23 cellular contexts compared by ENCODE assay signal in genomic region chr19:57941593-57941992, GRCh38. TPM values are rescaled to one million over a fixed set of nuclear protein-coding genes. Genes with fewer than 3 reads are reported as not detected.
DNase-seq lines count a peak whose midpoint lies in the region; ATAC-seq and TF ChIP-seq lines count a peak whose summit lies in the region.
"Had no signal": no experiment of that assay in that cellular context is flagged by ENCODE, and none has a peak within 500 bp of the region (broad histone marks: within the 10 kb centered on the region; RNA-seq: fewer than 3 reads in every experiment).

No MANE protein-coding gene starts in this region.

- peaks cover 6 to 84% (median 34%) of the 10 kb centered on the region in 7 donors for H3K9me3 Mint-ChIP-seq in CD4-positive, CD25-positive, alpha-beta regulatory T cell
- peaks cover 14% of the 10 kb centered on the region for H3K9me3 Mint-ChIP-seq in endothelial cell (ENCODE audit: unreplicated experiment)

- CTCF ChIA-PET in OCI-LY7 (lab: Charles Lee; ENCODE audit: unreplicated experiment), result no interaction called here

- H3K27ac Mint-ChIP-seq in CD4-positive, CD25-positive, alpha-beta regulatory T cell, result peak overlapping the region in 1 of 3 donors; percentile 38
- no peak overlapping the region for H3K27ac Mint-ChIP-seq in endothelial cell (ENCODE audit: unreplicated experiment)
- H3K27ac Mint-ChIP-seq: CD8-positive, alpha-beta memory T cell; HFFc6 had no signal

- peaks cover 1% of the 10 kb centered on the region for H3K4me1 ChIP-seq in CD4-positive, CD25-positive, alpha-beta regulatory T cell (ENCODE audit: control insufficient read depth, insufficient read depth, low read length, poor library complexity, severe bottlenecking)
- peaks cover 8% of the 10 kb centered on the region for H3K4me1 ChIP-seq in OCI-LY7 (ENCODE audit: insufficient read depth, low read length, poor library complexity, severe bottlenecking)
- peaks cover 7 to 11% (median 8%) of the 10 kb centered on the region in 5 donors for H3K4me1 ChIP-seq in subcutaneous abdominal adipose tissue (ENCODE audit: control insufficient read depth in 5 of 5, insufficient read depth in 5 of 5, low read length in 5 of 5)
- H3K4me1 ChIP-seq: HAP-1 had no signal

- peak overlapping the region; percentile 11 for H3K4me3 ChIP-seq in CD4-positive, CD25-positive, alpha-beta regulatory T cell (ENCODE audit: low read depth, low read length)
- H3K4me3 ChIP-seq in OCI-LY7 (ENCODE audit: low read depth, low read length, poor library complexity, severe bottlenecking), result no peak overlapping the region
- peak overlapping the region in 4 of 5 donors; percentile 32 to 44 (median 40) for H3K4me3 ChIP-seq in subcutaneous abdominal adipose tissue (ENCODE audit: low read depth in 1 of 5, low read length in 5 of 5)
- H3K4me3 ChIP-seq: GM23248, HAP-1 had no signal

- H3K9me2 ChIP-seq in OCI-LY7 (ENCODE audit: insufficient read depth, low read length), result no peaks in the 10 kb centered on the region

- intact Hi-C loops in OCI-LY7 (cut with micrococcal nuclease; ENCODE audit: unreplicated experiment), result no loop called here

- H3K27ac ChIP-seq in CD4-positive, CD25-positive, alpha-beta regulatory T cell (ENCODE audit: insufficient read depth, low read length, poor library complexity, severe bottlenecking), result no peak overlapping the region
- H3K27ac ChIP-seq in OCI-LY7 (ENCODE audit: low read depth, low read length, poor library complexity, severe bottlenecking) (no peak overlapping the region), subcutaneous abdominal adipose tissue (ENCODE audit: low read depth, low read length) (no peak overlapping the region)
- H3K27ac ChIP-seq: GM23248, HL-60 had no signal

- H3K79me2 ChIP-seq in OCI-LY7 (ENCODE audit: insufficient read depth, low read depth, low read length), result peaks cover 7% of the 10 kb centered on the region; the same call in 1 of the 2 replicates

- H3K27me3 ChIP-seq in CD4-positive, CD25-positive, alpha-beta regulatory T cell (ENCODE audit: control insufficient read depth, insufficient read depth, low read length), result no peaks in the 10 kb centered on the region
- peaks cover 0 to 2% (median 0%) of the 10 kb centered on the region in 5 donors for H3K27me3 ChIP-seq in subcutaneous abdominal adipose tissue (ENCODE audit: control insufficient read depth in 5 of 5, insufficient read depth in 4 of 5, low read length in 5 of 5)

- peaks cover 74% of the 10 kb centered on the region for H3K36me3 Mint-ChIP-seq in CD4-positive, CD25-positive, alpha-beta regulatory T cell
- H3K36me3 Mint-ChIP-seq in endothelial cell (ENCODE audit: low read depth, unreplicated experiment), result peaks cover 61% of the 10 kb centered on the region

- no peak for ATAC-seq in CD4-positive, CD25-positive, alpha-beta regulatory T cell (ENCODE audit: low read depth in 2 of 2)

- H2AFZ ChIP-seq in OCI-LY7 (ENCODE audit: low read length), result no peak overlapping the region
- H2AFZ ChIP-seq: GM23248 had no signal

- no peak overlapping the region for H3K4me2 ChIP-seq in OCI-LY7 (ENCODE audit: low read length)

- peaks cover 64 to 95% of the 10 kb centered on the region in 2 experiments for H3K9me3 ChIP-seq in CD4-positive, CD25-positive, alpha-beta regulatory T cell (ENCODE audit: control insufficient read depth in 2 of 2, low read length in 2 of 2)
- H3K9me3 ChIP-seq in OCI-LY7 (ENCODE audit: low read length) (peaks cover 12% of the 10 kb centered on the region; the same call in 1 of the 2 replicates), subcutaneous abdominal adipose tissue (ENCODE audit: control insufficient read depth in 5 of 5, low read length in 5 of 5) (peaks cover 37 to 67% (median 55%) of the 10 kb centered on the region in 5 donors)

- H3K4me3 Mint-ChIP-seq in CD4-positive, CD25-positive, alpha-beta regulatory T cell, result no peak overlapping the region
- peak overlapping the region; percentile 73 for H3K4me3 Mint-ChIP-seq in endothelial cell (ENCODE audit: unreplicated experiment)
- H3K4me3 Mint-ChIP-seq: HFFc6 had no signal

- no peak for DNase-seq in CD4-positive, CD25-positive, alpha-beta regulatory T cell
- DNase-seq in OCI-LY7 (ENCODE audit: low spot score) (no peak), endothelial cell (ENCODE audit: low spot score) (no peak), pons (ENCODE audit: low spot score) (no peak), NCI-H2029 treated with DMSO at 0.1 percent for 48 hours (lab: John Stamatoyannopoulos, UW) (no peak)
- no peak for DNase-seq in stimulated activated CD4-positive, alpha-beta T cell treated with anti-CD3 and anti-CD28 coated beads, Interleukin-4, amount 100 ng/mL, for 4 hours
- DNase-seq: ACHN; AML-193; CD8-positive, alpha-beta memory T cell; COR-L47; DMS 273 treated with DMSO at 0.1 percent for 48 hours; DMS53; DND-41; EL; GM23248; HFFc6 had no signal

- peak overlapping the region in 1 of 5 donors; percentile 57 for H3K9ac ChIP-seq in subcutaneous abdominal adipose tissue (ENCODE audit: low read length in 5 of 5)
- H3K9ac ChIP-seq: GM23248 had no signal

- POLR2A ChIA-PET in OCI-LY7 (lab: Charles Lee), result no interaction called here

- TF ChIP-seq CTCF in OCI-LY7 (conservative IDR thresholded peaks at IDR 0.05; ENCODE audit: low read length) (no peak), endothelial cell (IDR thresholded peaks at IDR 0.05; ENCODE audit: unreplicated experiment) (no peak)

- H3K36me3 ChIP-seq in CD4-positive, CD25-positive, alpha-beta regulatory T cell (ENCODE audit: control insufficient read depth, insufficient read depth, low read length), result peaks cover 48% of the 10 kb centered on the region
- H3K36me3 ChIP-seq in OCI-LY7 (ENCODE audit: insufficient read depth, low read length) (peaks cover 55% of the 10 kb centered on the region), subcutaneous abdominal adipose tissue (ENCODE audit: control insufficient read depth in 5 of 5, insufficient read depth in 5 of 5, low read length in 5 of 5) (peaks cover 26 to 43% (median 38%) of the 10 kb centered on the region in 5 donors)

- no peaks in the 10 kb centered on the region for H3K27me3 Mint-ChIP-seq in CD4-positive, CD25-positive, alpha-beta regulatory T cell
- H3K27me3 Mint-ChIP-seq in endothelial cell (ENCODE audit: unreplicated experiment), result peaks cover 14% of the 10 kb centered on the region
- H3K27me3 Mint-ChIP-seq: CD8-positive, alpha-beta memory T cell had no signal

- TSS peak; percentile 3 for BruUV-seq in OCI-LY7 (replicated peaks; lab: Mats Ljungman, UMichigan)

- H3K4me1 Mint-ChIP-seq in CD4-positive, CD25-positive, alpha-beta regulatory T cell, result peaks cover 7 to 17% (median 8%) of the 10 kb centered on the region in 4 donors
- peaks cover 7% of the 10 kb centered on the region for H3K4me1 Mint-ChIP-seq in endothelial cell (ENCODE audit: unreplicated experiment)

- no peaks in the 10 kb centered on the region for H4K20me1 ChIP-seq in OCI-LY7 (ENCODE audit: insufficient read depth, low read length)

RNA-seq across cellular contexts. Expression of gene ZNF256, which starts 5.9 kb away (rescaled TPM):
- 7.6 TPM for total RNA-seq in CD4-positive, CD25-positive, alpha-beta regulatory T cell
- 1 to 10 TPM; 1.7 to 6.3 (median 4.9) TPM for polyA plus RNA-seq in CD4-positive, CD25-positive, alpha-beta regulatory T cell
- 4.6 and 5.7 TPM in 2 replicates for total RNA-seq in OCI-LY7 (2014; rRNA removed; shearing (Covaris generic))
- total RNA-seq in OCI-LY7 (2022) (9.0 and 13.6 TPM in 2 replicates), endothelial cell (ENCODE audit: unreplicated experiment) (10.4 TPM)

RNA-seq across cellular contexts. Expression of gene ZNF418, which starts 6.4 kb away (rescaled TPM):
- total RNA-seq in CD4-positive, CD25-positive, alpha-beta regulatory T cell, result 1.0 TPM
- polyA plus RNA-seq in CD4-positive, CD25-positive, alpha-beta regulatory T cell, result 1 to 10 TPM in 2 of 4 donors, not detected in 2; 1.2 to 3.1 TPM
- 0.57 and 2.1 TPM in 2 replicates for total RNA-seq in OCI-LY7 (2014; rRNA removed; shearing (Covaris generic))
- total RNA-seq in OCI-LY7 (2022) (1.5 and 1.7 TPM in 2 replicates), endothelial cell (ENCODE audit: unreplicated experiment) (14.0 TPM)
- total RNA-seq: HT1080 had no signal

RNA-seq across cellular contexts. Expression of gene ZNF417, which starts 25.2 kb away (rescaled TPM):
- 21.0 TPM for total RNA-seq in CD4-positive, CD25-positive, alpha-beta regulatory T cell
- polyA plus RNA-seq in CD4-positive, CD25-positive, alpha-beta regulatory T cell, result 1 to 10 TPM in 3 of 4 donors, under 1 TPM in 1; 0.33 to 3.8 (median 2.2) TPM
- total RNA-seq in OCI-LY7 (2014; rRNA removed; shearing (Covaris generic)), result 21.4 and 28.6 TPM in 2 replicates
- total RNA-seq in OCI-LY7 (2022) (20.6 and 24.0 TPM in 2 replicates), endothelial cell (ENCODE audit: unreplicated experiment) (16.7 TPM)

RNA-seq across cellular contexts. Expression of gene C19orf18, which starts 32.7 kb away (rescaled TPM):
- 1.6 TPM for total RNA-seq in CD4-positive, CD25-positive, alpha-beta regulatory T cell
- not detected for polyA plus RNA-seq in CD4-positive, CD25-positive, alpha-beta regulatory T cell
- total RNA-seq in OCI-LY7 (2014; rRNA removed; shearing (Covaris generic)), result not detected in 2 replicates
- total RNA-seq in OCI-LY7 (2022) (not detected in 2 replicates), endothelial cell (ENCODE audit: unreplicated experiment) (1.8 TPM)
- total RNA-seq: G401, GM23248, H4, HT1080 had no signal
- polyA plus RNA-seq: BJ had no signal

RNA-seq across cellular contexts. Expression of gene ZNF814, which starts 52.8 kb away (rescaled TPM):
- 12.9 TPM for total RNA-seq in CD4-positive, CD25-positive, alpha-beta regulatory T cell
- 10 to 100 TPM in 2 of 4 donors, 1 to 10 TPM in 2; 3.1 to 13.4 (median 10.0) TPM for polyA plus RNA-seq in CD4-positive, CD25-positive, alpha-beta regulatory T cell
- 27.4 and 30.4 TPM in 2 replicates for total RNA-seq in OCI-LY7 (2014; rRNA removed; shearing (Covaris generic))
- total RNA-seq in OCI-LY7 (2022) (42.6 and 50.1 TPM in 2 replicates), endothelial cell (ENCODE audit: unreplicated experiment) (22.3 TPM)
